26 cellular contexts compared by ENCODE assay signal in genomic region chr2:152103271-152103670, GRCh38.
"Had no signal": no experiment of that assay in that cellular context is flagged by ENCODE, and none has a peak within 500 bp of the region (broad histone marks: within the 10 kb centered on the region; RNA-seq: fewer than 3 reads in every experiment).

No MANE protein-coding gene starts in this region.

- H3K27ac ChIP-seq: stomach, suprapubic skin, testis, thoracic aorta, thyroid gland, tibial artery, tibial nerve, transverse colon, upper lobe of left lung, upper lobe of right lung, uterus, vagina had no signal

- H3K4me3 ChIP-seq: stomach, suprapubic skin, testis, thoracic aorta, thyroid gland, tibial artery, tibial nerve, transverse colon, upper lobe of left lung, upper lobe of right lung, uterus, vagina had no signal

- DNase-seq: stimulated activated CD4-positive, alpha-beta T cell treated with anti-CD3 and anti-CD28 coated beads, Interleukin-2, amount 100 ng/mL, for 48 hours; stimulated activated CD4-positive, alpha-beta T cell treated with anti-CD3 and anti-CD28 coated beads, Interleukin-4, amount 100 ng/mL, for 1 hour; stimulated activated CD4-positive, alpha-beta T cell treated with anti-CD3 and anti-CD28 coated beads, Interleukin-4, amount 100 ng/mL, for 24 hours; stimulated activated CD4-positive, alpha-beta T cell treated with anti-CD3 and anti-CD28 coated beads, Interleukin-4, amount 100 ng/mL, for 4 hours; stimulated activated CD8-positive, alpha-beta memory T cell treated with anti-CD3 and anti-CD28 coated beads, Interleukin-4, amount 100 ng/mL, for 48 hours; stimulated activated naive B cell treated with anti-CD40 and anti-IgM and Interleukin-4, amounts not matched to agents 10 μg/mL and 1 μg/mL and 100 μg/mL, for 72 hours; stimulated activated naive CD4-positive, alpha-beta T cell; stimulated activated naive CD4-positive, alpha-beta T cell treated with Interleukin-2 at 50 U/mL for 16 hours; stimulated activated naive CD8-positive, alpha-beta T cell treated with anti-CD3 and anti-CD28 coated beads, Interleukin-15, amount 100 ng/mL, for 72 hours; stimulated activated naive CD8-positive, alpha-beta T cell treated with anti-CD3 and anti-CD28 coated beads, Interleukin-15, Interleukin-2, amounts not matched to agents 100 U/mL and 50 U/mL, for 24 hours; stomach; substantia nigra; testis; thyroid gland; tibial artery; transverse colon; upper lobe of left lung; upper lobe of right lung; uterus had no signal

- H3K36me3 ChIP-seq: stomach, suprapubic skin, thoracic aorta, thyroid gland, tibial artery, tibial nerve, transverse colon, upper lobe of left lung, upper lobe of right lung, uterus, vagina had no signal

- H3K4me1 ChIP-seq: uterus had no signal

- H3K27me3 ChIP-seq: testis, thyroid gland, vagina had no signal

- ATAC-seq: stimulated activated effector memory CD8-positive, alpha-beta T cell treated with anti-CD3 and anti-CD28 coated beads, Interleukin-12 subunit alpha, Interleukin-12 subunit beta, amount 100 ng/mL, for 72 hours; stimulated activated memory B cell treated with anti-CD40 and anti-IgM and Interleukin-4, amounts not matched to agents 10 μg/mL and 1 μg/mL and 100 μg/mL, for 72 hours; stimulated activated naive B cell treated with anti-CD40 and anti-IgM and Interleukin-4, amounts not matched to agents 10 μg/mL and 1 μg/mL and 100 μg/mL, for 72 hours; stimulated activated naive CD8-positive, alpha-beta T cell treated with anti-CD3 and anti-CD28 coated beads, Interleukin-15, amount 100 ng/mL, for 72 hours; stimulated activated naive CD8-positive, alpha-beta T cell treated with anti-CD3 and anti-CD28 coated beads, Interleukin-15, Interleukin-2, amounts not matched to agents 100 U/mL and 50 U/mL, for 24 hours; upper lobe of right lung had no signal

- H3K9me3 ChIP-seq: stomach, suprapubic skin, testis, thoracic aorta, thyroid gland, tibial artery, tibial nerve, transverse colon, upper lobe of left lung, upper lobe of right lung, uterus, vagina had no signal

- FAIRE-seq: urothelium cell line had no signal
